In genomic region chr12:94207467-94208432, GRCh38 we compare ENCODE assay signal across 8 cellular contexts. TPM values are rescaled to one million over a fixed set of nuclear protein-coding genes. Genes with fewer than 3 reads are reported as not detected.
A peak's percentile ranks its signal among the peaks of the same experiment; 100 is the strongest.
DNase-seq lines count a peak whose midpoint lies in the region; ATAC-seq lines count a peak whose summit lies in the region.

No MANE protein-coding gene starts in this region.

- ATAC-seq in HG03280 (IDR thresholded peaks at IDR 0.05; ENCODE audit: unreplicated experiment) (peak; percentile 71), left cardiac atrium (peak; percentile 61 to 75)

- intact Hi-C loops in left cardiac atrium (cut with DNase I) = no loop called here
- intact Hi-C loops in posterior vena cava (cut with DNase I) = no loop called here

- DNase-seq in activated effector memory CD4-positive, alpha-beta T cell treated with anti-CD3 and anti-CD28 coated beads, Interleukin-2, amount 50 U/mL, for 16 hours = peak; percentile 71
- DNase-seq in activated effector memory CD4-positive, alpha-beta T cell treated with Interleukin-2 at 50 U/mL for 16 hours = no peak
- DNase-seq in activated CD4-positive, alpha-beta T cell treated with anti-CD3 and anti-CD28 coated beads, Interleukin-2, amount 50 U/mL, for 48 hours = peak; percentile 32 to 47
- no peak for DNase-seq in left cardiac atrium
- peak; percentile 47 for DNase-seq in stimulated activated CD8-positive, alpha-beta memory T cell treated with anti-CD3 and anti-CD28 coated beads, Interleukin-4, amount 100 ng/mL, for 48 hours
- no peak for DNase-seq in NCI-H748 treated with DMSO at 0.1 percent for 48 hours (lab: John Stamatoyannopoulos, UW)
- DNase-seq in posterior vena cava (ENCODE audit: low spot score) = no peak

RNA-seq across cellular contexts. Expression of gene PLXNC1, which starts 59.4 kb away (rescaled TPM):
- total RNA-seq in left cardiac atrium (1 to 10 TPM; 3.2 to 4.1 TPM), posterior vena cava (10 to 100 TPM in 1 of 2 donors, 1 to 10 TPM in 1; 9.2 to 15.3 TPM)

Comparison
In these comparisons a context has a peak if more than half of its experiments do, and no peak if none do; other contexts are left out.
1. DNase-seq: peak in activated effector memory CD4-positive, alpha-beta T cell treated with anti-CD3 and anti-CD28 coated beads, Interleukin-2, amount 50 U/mL, for 16 hours (single experiment), activated CD4-positive, alpha-beta T cell treated with anti-CD3 and anti-CD28 coated beads, Interleukin-2, amount 50 U/mL, for 48 hours (2 of 2) and stimulated activated CD8-positive, alpha-beta memory T cell treated with anti-CD3 and anti-CD28 coated beads, Interleukin-4, amount 100 ng/mL, for 48 hours (single experiment); none in activated effector memory CD4-positive, alpha-beta T cell treated with Interleukin-2 at 50 U/mL for 16 hours (single experiment), left cardiac atrium (single experiment), NCI-H748 treated with DMSO at 0.1 percent for 48 hours (single experiment) and posterior vena cava (single experiment).